ENCODE assay signal across 4 cellular contexts in genomic region chr11:77270921-77271320, GRCh38. TPM values are rescaled to one million over a fixed set of nuclear protein-coding genes. Genes with fewer than 3 reads are reported as not detected.
"Had no signal": no experiment of that assay in that cellular context is flagged by ENCODE, and none has a peak within 500 bp of the region (broad histone marks: within the 10 kb centered on the region; RNA-seq: fewer than 3 reads in every experiment).

No MANE protein-coding gene starts in this region.

- DNase-seq: GDM1, GF-D8 had no signal

- ATAC-seq: GM12878 had no signal

- H3K4me3 ChIP-seq: GM12878 had no signal

RNA-seq across cellular contexts. Expression of gene GDPD4, which starts 30.6 kb away (rescaled TPM):
- total RNA-seq: G401 had no signal
- polyA plus RNA-seq: GM12878 had no signal
